11 cellular contexts compared by ENCODE assay signal in the genomic region with DNA sequence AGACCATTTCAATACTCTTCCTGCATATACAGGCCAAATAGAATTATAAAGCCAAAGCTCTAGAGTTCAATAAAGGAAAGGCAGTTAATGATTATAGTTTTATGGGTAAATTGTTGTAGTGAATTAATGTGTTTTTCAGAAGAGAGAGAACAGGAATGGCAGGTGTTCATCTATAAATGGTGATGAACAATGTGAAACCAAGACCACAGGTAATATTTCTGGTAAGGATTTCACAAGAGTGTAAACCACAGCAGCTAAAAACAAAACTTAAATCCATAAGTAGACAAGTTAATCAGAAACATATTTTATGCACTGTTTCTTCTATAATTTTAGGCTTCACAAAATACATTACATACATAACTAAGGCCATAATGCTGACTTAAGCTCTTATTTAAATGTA.
DNase-seq lines count a peak whose midpoint lies in the region; ATAC-seq, FAIRE-seq and TF ChIP-seq lines count a peak whose summit lies in the region.
"Had no signal": no experiment of that assay in that cellular context is flagged by ENCODE, and none has a peak within 500 bp of the region (broad histone marks: within the 10 kb centered on the region; RNA-seq: fewer than 3 reads in every experiment).

No MANE protein-coding gene starts in this region.

- no peaks in the 10 kb centered on the region for H3K27me3 ChIP-seq in GM12878 (replicated peaks in 1 of 2; ENCODE audit: control insufficient read depth in 2 of 2, insufficient read depth in 2 of 2, low read length in 1 of 2)

- no peaks in the 10 kb centered on the region for H3K4me1 Mint-ChIP-seq in CD14-positive monocyte
- no peaks in the 10 kb centered on the region for H3K4me1 Mint-ChIP-seq in activated T-cell treated with anti-CD3 and anti-CD28 coated beads, Interleukin-2, amount 50 U/mL, for 24 hours (ENCODE audit: low read depth)

- ATAC-seq in GM19043 (IDR thresholded peaks at IDR 0.05; ENCODE audit: low read depth, unreplicated experiment) (peak; percentile 97), GM21825 (IDR thresholded peaks at IDR 0.05; ENCODE audit: unreplicated experiment) (peak; percentile 95), HG03196 (IDR thresholded peaks at IDR 0.05; ENCODE audit: unreplicated experiment) (peak; percentile 98), GM12878 (peak; percentile 87), SK-N-SH treated with all-trans-retinoic acid at 6 μM for 48 hours (no peak)

- CTCF ChIA-PET in GM12878 (lab: Yijun Ruan, JAX): interaction anchor here (1.3 to 3.4 kb wide), 2 partner anchors 11 to 52 kb away, joined by 3 to 21 read pairs; no protein-coding TSS in a partner anchor

- no peak overlapping the region for H2AFZ ChIP-seq in GM12878 (ENCODE audit: control insufficient read depth, low read depth, low read length)

- no peak overlapping the region for H3K27ac Mint-ChIP-seq in CD14-positive monocyte
- no peak overlapping the region for H3K27ac Mint-ChIP-seq in activated T-cell treated with anti-CD3 and anti-CD28 coated beads, Interleukin-2, amount 50 U/mL, for 24 hours

- RAD21 ChIA-PET in GM12878 (lab: Charles Lee; ENCODE audit: unreplicated experiment): interaction anchor here (0.6 to 3.7 kb wide), 7 partner anchors 10 to 535 kb away, joined by 3 to 25 read pairs (median 5); no protein-coding TSS in a partner anchor

- SMC1A ChIA-PET in GM12878 (lab: Charles Lee; ENCODE audit: uncharacterized antibody, unreplicated experiment): interaction anchor here (1.1 to 3.9 kb wide), 5 partner anchors 10 to 48 kb away, joined by 3 to 41 read pairs (median 3); no protein-coding TSS in a partner anchor

- intact Hi-C loops in GM12878 (cut with micrococcal nuclease; ENCODE audit: unreplicated experiment) (no loop called here), CD14-positive monocyte (cut with micrococcal nuclease) (no loop called here)

- H3K9me3 Mint-ChIP-seq in CD14-positive monocyte: peaks cover 0 to 4% (median 0%) of the 10 kb centered on the region in 7 donors
- H3K9me3 Mint-ChIP-seq in activated T-cell treated with anti-CD3 and anti-CD28 coated beads, Interleukin-2, amount 50 U/mL, for 24 hours: peaks cover 4% of the 10 kb centered on the region

- H3K27ac ChIP-seq in GM12878 (ENCODE audit: control insufficient read depth, insufficient read depth): peak overlapping the region; percentile 24; the same call in 1 of the 2 replicates

- H3K4me3 Mint-ChIP-seq in CD14-positive monocyte: no peak overlapping the region
- H3K4me3 Mint-ChIP-seq in activated T-cell treated with anti-CD3 and anti-CD28 coated beads, Interleukin-2, amount 50 U/mL, for 24 hours: no peak overlapping the region

- TF ChIP-seq RAD21 in GM12878 (IDR thresholded peaks at IDR 0.05; ENCODE audit: insufficient read depth, low read depth, low read length): no peak

- H3K79me2 ChIP-seq in GM12878 (ENCODE audit: control insufficient read depth, insufficient read depth, low read length): no peaks in the 10 kb centered on the region

- peak; percentile 92 for FAIRE-seq in GM12878 (lab: Jason Lieb, UNC)

- in situ Hi-C loops in GM12878 (cut with MboI): no loop called here

- TF ChIP-seq EP300 in GM12878 (IDR thresholded peaks at IDR 0.05; ENCODE audit: borderline replicate concordance in 1 of 2, control insufficient read depth in 1 of 2, low read depth in 2 of 2, low read length in 2 of 2): peak; percentile 92 to 97

- no peak overlapping the region for H3K4me3 ChIP-seq in GM12878

- TF ChIP-seq POLR2A in GM12878 (IDR thresholded peaks at IDR 0.05; ENCODE audit: low read depth, low read length): no peak

- TF ChIP-seq CTCF in GM12878 (IDR thresholded peaks at IDR 0.05 in 2 of 3, conservative IDR thresholded peaks at IDR 0.05 in 1 of 3; ENCODE audit: control insufficient read depth in 2 of 3, extremely low read depth in 1 of 3, insufficient read depth in 1 of 3, low read depth in 3 of 3, low read length in 3 of 3) (no peak), CD14-positive monocyte (IDR thresholded peaks at IDR 0.05) (no peak)

- H3K36me3 ChIP-seq in GM12878 (ENCODE audit: control insufficient read depth in 2 of 2, insufficient read depth in 2 of 2, low read length in 1 of 2): no peaks in the 10 kb centered on the region

- no TSS peak for BruUV-seq in GM12878 (replicated peaks; lab: Mats Ljungman, UMichigan)

- peak overlapping the region; percentile 8; the same call in 1 of the 2 replicates for H3K4me2 ChIP-seq in GM12878 (ENCODE audit: control insufficient read depth, insufficient read depth)

- POLR2A ChIA-PET in GM12878 (lab: Charles Lee): interaction anchor here (0.6 kb wide), 1 partner anchor 69 kb away, joined by 3 read pairs; no protein-coding TSS in a partner anchor

- H3K36me3 Mint-ChIP-seq in CD14-positive monocyte: no peaks in the 10 kb centered on the region
- no peaks in the 10 kb centered on the region for H3K36me3 Mint-ChIP-seq in activated T-cell treated with anti-CD3 and anti-CD28 coated beads, Interleukin-2, amount 50 U/mL, for 24 hours (ENCODE audit: low read depth)

- no peak overlapping the region for H3K9ac ChIP-seq in GM12878 (ENCODE audit: control insufficient read depth, insufficient read depth, low read length)

- H3K4me1 ChIP-seq in GM12878 (ENCODE audit: control insufficient read depth, insufficient read depth, low read length): peaks cover 5% of the 10 kb centered on the region; the same call in 1 of the 2 replicates

- DNase-seq in GM12878 (ENCODE audit: low read depth, low spot score): peak; percentile 45
- DNase-seq in CD14-positive monocyte (ENCODE audit: low spot score): no peak
- DNase-seq in activated T-cell treated with anti-CD3 and anti-CD28 coated beads, Interleukin-2, amount 50 U/mL, for 24 hours: no peak
- DNase-seq in SKM-1 treated with dmso at 0.1 percent for 144 hours (lab: John Stamatoyannopoulos, UW; ENCODE audit: unreplicated experiment): no peak
- DNase-seq: amniotic stem cell, NCI-H526, SW 1271 had no signal

- no peaks in the 10 kb centered on the region for H3K9me3 ChIP-seq in GM12878 (replicated peaks; ENCODE audit: control insufficient read depth, insufficient read depth, low read length)

- H4K20me1 ChIP-seq in GM12878 (ENCODE audit: control insufficient read depth, insufficient read depth): no peaks in the 10 kb centered on the region

- peaks cover 0 to 5% (median 0%) of the 10 kb centered on the region in 3 donors for H3K27me3 Mint-ChIP-seq in CD14-positive monocyte (ENCODE audit: low read depth in 3 of 3)
- H3K27me3 Mint-ChIP-seq in activated T-cell treated with anti-CD3 and anti-CD28 coated beads, Interleukin-2, amount 50 U/mL, for 24 hours: no peaks in the 10 kb centered on the region

TF ChIP-seq in GM12878, 131 proteins besides CTCF, POLR2A, EP300 and RAD21 (continues in another document):
- TF ChIP-seq BMI1 (IDR thresholded peaks at IDR 0.05; ENCODE audit: borderline replicate concordance) (peak; percentile 79; the same call in 1 of the 2 replicates), EED (IDR thresholded peaks at IDR 0.05; ENCODE audit: low read depth) (no peak), NBN (IDR thresholded peaks at IDR 0.05) (0 out of 2 replicates have a peak, but pooled peaks have one; percentile 54), CHD2 (IDR thresholded peaks at IDR 0.05; ENCODE audit: borderline replicate concordance, low read depth, low read length) (peak; percentile 62; the same call in 1 of the 2 replicates)

TF ChIP-seq in SK-N-SH treated with all-trans-retinoic acid at 6 μM for 48 hours, 23 proteins besides CTCF, POLR2A, EP300 and RAD21 (continues in another document):
- TF ChIP-seq POU6F1 (CRISPR knock-in tag; IDR thresholded peaks at IDR 0.05; ENCODE audit: borderline replicate concordance, low read depth): no peak
- no peak for TF ChIP-seq SNAI2 (CRISPR knock-in tag; IDR thresholded peaks at IDR 0.05)
- TF ChIP-seq ZFP30 (CRISPR knock-in tag; IDR thresholded peaks at IDR 0.05): no peak
- no peak for TF ChIP-seq GLIS3 (CRISPR knock-in tag; IDR thresholded peaks at IDR 0.05)
- TF ChIP-seq CREB5 (CRISPR knock-in tag; IDR thresholded peaks at IDR 0.05; ENCODE audit: low read depth): no peak
- TF ChIP-seq PATZ1 (CRISPR knock-in tag; IDR thresholded peaks at IDR 0.05; ENCODE audit: borderline replicate concordance): no peak
- TF ChIP-seq CSDC2 (CRISPR knock-in tag; IDR thresholded peaks at IDR 0.05): no peak
